Comparison of ENCODE assay signal across 8 cellular contexts in the genomic region with DNA sequence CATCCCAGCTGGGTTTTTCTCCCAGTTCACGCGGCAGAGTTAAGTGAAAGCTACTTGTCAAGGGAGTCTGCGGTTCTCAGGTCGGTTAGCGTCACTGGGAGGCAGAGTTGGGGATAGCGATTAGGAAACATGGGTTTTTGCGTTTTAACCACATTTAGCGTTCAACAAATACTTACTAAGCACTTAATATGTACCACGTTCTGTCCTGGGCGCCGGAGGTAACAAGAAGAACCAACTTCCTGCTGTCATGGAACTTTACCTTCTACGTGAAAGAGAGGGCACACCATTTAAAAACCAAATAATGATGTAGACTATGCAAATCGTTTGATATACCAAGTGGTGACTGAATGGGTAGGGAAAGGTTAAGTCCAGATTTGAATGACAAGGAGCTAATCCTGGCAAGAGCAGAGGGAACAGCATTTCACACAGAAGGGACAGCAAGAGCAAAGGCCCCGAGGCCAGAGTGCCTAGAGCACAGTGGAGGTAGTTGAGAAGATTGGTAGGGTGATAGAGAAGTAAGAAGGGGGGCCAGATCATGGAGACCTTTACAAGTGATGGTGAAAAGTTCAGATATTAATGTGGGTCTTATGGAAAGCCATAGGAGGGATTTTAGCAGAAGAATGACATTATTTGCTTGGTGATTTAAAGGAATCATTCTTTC. TPM values are rescaled to one million over a fixed set of nuclear protein-coding genes. Genes with fewer than 3 reads are reported as not detected.
DNase-seq lines count a peak whose midpoint lies in the region; ATAC-seq and TF ChIP-seq lines count a peak whose summit lies in the region.

No MANE protein-coding gene starts in this region.

- peak overlapping the region; percentile 96 to 100 (median 100) for H3K27ac Mint-ChIP-seq in naive B cell

- H3K36me3 ChIP-seq in DND-41 (ENCODE audit: insufficient read depth, low read length): peaks cover 30% of the 10 kb centered on the region
- H3K36me3 ChIP-seq in Loucy (ENCODE audit: insufficient read depth, low read length): peaks cover 9% of the 10 kb centered on the region

- H3K4me1 ChIP-seq in DND-41 (ENCODE audit: insufficient read depth, low read length) (peaks cover 33% of the 10 kb centered on the region), Loucy (ENCODE audit: insufficient read depth, low read length, poor library complexity, severe bottlenecking) (peaks cover 39% of the 10 kb centered on the region)

- H2AFZ ChIP-seq in DND-41 (ENCODE audit: low read depth, low read length) (peak overlapping the region; percentile 88), Loucy (ENCODE audit: low read length) (peak overlapping the region; percentile 94)

- H3K4me1 Mint-ChIP-seq in naive B cell: peaks cover 33 to 40% (median 39%) of the 10 kb centered on the region in 3 donors

- H3K27me3 ChIP-seq in DND-41 (ENCODE audit: insufficient read depth, low read length, poor library complexity) (no peaks in the 10 kb centered on the region), Loucy (ENCODE audit: insufficient read depth, low read length, poor library complexity, severe bottlenecking) (no peaks in the 10 kb centered on the region)

- H3F3A ChIP-seq in Loucy (ENCODE audit: low read depth): no peaks in the 10 kb centered on the region

- H3K27me3 Mint-ChIP-seq in naive B cell: no peaks in the 10 kb centered on the region

- H3K4me3 Mint-ChIP-seq in naive B cell: peak overlapping the region; percentile 69 to 99 (median 96)

- H3K4me2 ChIP-seq in DND-41 (ENCODE audit: insufficient read depth, low read length) (peak overlapping the region; percentile 99), Loucy (ENCODE audit: low read depth, low read length, poor library complexity, severe bottlenecking) (peak overlapping the region; percentile 88)

- no peaks in the 10 kb centered on the region for H3K9me3 Mint-ChIP-seq in naive B cell

- peak; percentile 54 for TF ChIP-seq CTCF in DND-41 (IDR thresholded peaks at IDR 0.05; ENCODE audit: borderline replicate concordance, extremely low read depth, low read length, poor library complexity, severe bottlenecking)
- TF ChIP-seq CTCF in Loucy (conservative IDR thresholded peaks at IDR 0.05; ENCODE audit: low read length): no peak

- peak; percentile 29; the same call in 2 of the 3 replicates for ATAC-seq in DND-41 (ENCODE audit: insufficient read depth, low read depth)
- ATAC-seq in GM21528 (IDR thresholded peaks at IDR 0.05; ENCODE audit: low FRiP score, unreplicated experiment): peak; percentile 13
- no peak for ATAC-seq in naive B cell (ENCODE audit: low read depth in 2 of 2)

- CTCF ChIA-PET in HEK293T (lab: Yijun Ruan, JAX): no interaction called here

- peak overlapping the region; percentile 78 for H3K9ac ChIP-seq in DND-41 (ENCODE audit: low read depth, low read length)
- peak overlapping the region; percentile 87 for H3K9ac ChIP-seq in Loucy (ENCODE audit: low read depth, low read length, poor library complexity, severe bottlenecking)

- H3K36me3 Mint-ChIP-seq in naive B cell: peaks cover 7 to 10% of the 10 kb centered on the region in 2 donors

- DNase-seq in DND-41 (peak; percentile 60), caudate nucleus (lab: John Stamatoyannopoulos, UW) (peak in 5 of 61 donors; percentile 16 to 76 (median 58)), naive B cell (no peak), NCI-H128 (lab: John Stamatoyannopoulos, UW; ENCODE audit: unreplicated experiment) (no peak), HEK293T (ENCODE audit: extremely low spot score) (no peak), activated gamma-delta T cell (lab: John Stamatoyannopoulos, UW) (no peak)

- H3K4me3 ChIP-seq in DND-41 (ENCODE audit: low read depth in 1 of 2, low read length in 2 of 2) (peak overlapping the region; percentile 75 to 81), Loucy (ENCODE audit: low read length, poor library complexity, severe bottlenecking) (peak overlapping the region; percentile 93)

- H3K9me2 ChIP-seq in Loucy (replicated peaks; ENCODE audit: low read depth, low read length): no peaks in the 10 kb centered on the region

- POLR2A ChIA-PET in HEK293T (lab: Yijun Ruan, JAX): interaction anchor here (0.5 to 2.8 kb wide), 49 partner anchors 9 to 839 kb away, joined by 3 to 20 read pairs (median 3); partner anchors contain the start of genes DSP, SNRNP48 and SSR1

- H3K79me2 ChIP-seq in DND-41 (ENCODE audit: insufficient read depth, low read length) (peaks cover 43% of the 10 kb centered on the region), Loucy (ENCODE audit: insufficient read depth, low read length) (peaks cover 56% of the 10 kb centered on the region)

- H3K27ac ChIP-seq in DND-41 (ENCODE audit: low read length) (peak overlapping the region; percentile 89), caudate nucleus (ENCODE audit: low read depth, low read length) (peak overlapping the region; percentile 79)

- H3K9me3 ChIP-seq in DND-41 (ENCODE audit: insufficient read depth, low read length, severe bottlenecking) (no peaks in the 10 kb centered on the region), Loucy (ENCODE audit: insufficient read depth, low read depth, low read length) (no peaks in the 10 kb centered on the region)

- peaks cover 14% of the 10 kb centered on the region; the same call in 1 of the 2 replicates for H4K20me1 ChIP-seq in DND-41 (ENCODE audit: insufficient read depth, low read length)
- H4K20me1 ChIP-seq in Loucy (ENCODE audit: insufficient read depth, low read length, poor library complexity, severe bottlenecking): peaks cover 19% of the 10 kb centered on the region

TF ChIP-seq in HEK293T, 16 proteins besides CTCF, POLR2A, EP300 and RAD21:
- TF ChIP-seq HDGF (IDR thresholded peaks at IDR 0.05; ENCODE audit: borderline replicate concordance): no peak
- TF ChIP-seq CTBP1 (IDR thresholded peaks at IDR 0.05; ENCODE audit: borderline replicate concordance): no peak
- TF ChIP-seq BHLHE40 (IDR thresholded peaks at IDR 0.05; ENCODE audit: borderline replicate concordance): no peak
- TF ChIP-seq FOXA1 (IDR thresholded peaks at IDR 0.05): no peak
- no peak for TF ChIP-seq TARDBP (IDR thresholded peaks at IDR 0.05)
- TF ChIP-seq ARNT (IDR thresholded peaks at IDR 0.05): no peak
- TF ChIP-seq, protein P1, sequence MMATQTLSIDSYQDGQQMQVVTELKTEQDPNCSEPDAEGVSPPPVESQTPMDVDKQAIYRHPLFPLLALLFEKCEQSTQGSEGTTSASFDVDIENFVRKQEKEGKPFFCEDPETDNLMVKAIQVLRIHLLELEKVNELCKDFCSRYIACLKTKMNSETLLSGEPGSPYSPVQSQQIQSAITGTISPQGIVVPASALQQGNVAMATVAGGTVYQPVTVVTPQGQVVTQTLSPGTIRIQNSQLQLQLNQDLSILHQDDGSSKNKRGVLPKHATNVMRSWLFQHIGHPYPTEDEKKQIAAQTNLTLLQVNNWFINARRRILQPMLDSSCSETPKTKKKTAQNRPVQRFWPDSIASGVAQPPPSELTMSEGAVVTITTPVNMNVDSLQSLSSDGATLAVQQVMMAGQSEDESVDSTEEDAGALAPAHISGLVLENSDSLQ (IDR thresholded peaks at IDR 0.05): no peak
- TF ChIP-seq FOXM1 (IDR thresholded peaks at IDR 0.05; ENCODE audit: borderline replicate concordance): no peak

RNA-seq across cellular contexts. Expression of gene RIOK1, which starts 0.7 kb away (rescaled TPM):
- polyA plus RNA-seq in naive B cell (ENCODE audit: low read depth in 6 of 6): 10 to 100 TPM; 16.9 to 24.9 (median 21.7) TPM

RNA-seq across cellular contexts. Expression of gene CAGE1, which starts 0.8 kb away (rescaled TPM):
- polyA plus RNA-seq in naive B cell (ENCODE audit: low read depth in 6 of 6): under 1 TPM in 3 of 6 donors, not detected in 3; 0.08 to 0.26 (median 0.19) TPM

Comparison
In these comparisons a context has a peak if more than half of its experiments do, and no peak if none do; other contexts are left out.
1. ATAC-seq: peak in DND-41 (single experiment) and GM21528 (single experiment); none in naive B cell (0 of 2).